11 cellular contexts compared by ENCODE assay signal in the genomic region with DNA sequence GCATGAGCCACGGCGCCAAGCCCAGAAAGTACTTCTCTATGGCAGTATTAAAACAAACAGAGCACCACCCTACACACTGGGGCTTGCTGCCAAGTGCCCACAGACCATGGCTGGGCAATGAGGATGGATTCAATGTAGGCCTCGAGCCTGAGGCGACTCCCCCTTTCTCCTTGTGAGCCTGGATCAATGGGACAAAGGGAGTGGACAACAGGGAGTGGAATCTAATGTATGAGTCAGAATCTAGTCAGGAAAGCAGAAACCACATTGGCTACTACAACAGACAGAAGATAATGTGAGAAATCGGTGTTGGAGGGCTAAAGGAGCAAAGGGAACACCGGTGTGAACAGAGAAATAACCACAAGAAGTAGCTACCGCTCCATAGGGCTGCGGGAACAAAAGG. TPM values are rescaled to one million over a fixed set of nuclear protein-coding genes. Genes with fewer than 3 reads are reported as not detected.
A peak's percentile ranks its signal among the peaks of the same experiment; 100 is the strongest.
DNase-seq lines count a peak whose midpoint lies in the region; ATAC-seq, FAIRE-seq and TF ChIP-seq lines count a peak whose summit lies in the region.
"Had no signal": no experiment of that assay in that cellular context is flagged by ENCODE, and none has a peak within 500 bp of the region (broad histone marks: within the 10 kb centered on the region; RNA-seq: fewer than 3 reads in every experiment).

No MANE protein-coding gene starts in this region.

- peaks cover 12% of the 10 kb centered on the region for H3K4me1 Mint-ChIP-seq in activated CD8-positive, alpha-beta T cell treated with anti-CD3 and anti-CD28 coated beads for 36 hours (ENCODE audit: low read depth)
- H3K4me1 Mint-ChIP-seq in activated CD8-positive, alpha-beta T cell treated with anti-CD3 and anti-CD28 coated beads, Interleukin-2, amount 10 ng/mL, durations not matched to agents 7 days and 5 days (ENCODE audit: low read depth) = peaks cover 12% of the 10 kb centered on the region
- H3K4me1 Mint-ChIP-seq: nephron had no signal

- intact Hi-C loops in activated CD8-positive, alpha-beta T cell treated with anti-CD3 and anti-CD28 coated beads for 36 hours (cut with micrococcal nuclease) = no loop called here
- intact Hi-C loops in colonic mucosa (cut with DNase I) = no loop called here

- peak; percentile 13 for ATAC-seq in activated CD8-positive, alpha-beta T cell treated with anti-CD3 and anti-CD28 coated beads for 36 hours
- no peak for ATAC-seq in activated CD8-positive, alpha-beta T cell treated with anti-CD3 and anti-CD28 coated beads, Interleukin-2, amount 10 ng/mL, durations not matched to agents 7 days and 5 days

- DNase-seq in activated CD8-positive, alpha-beta T cell treated with anti-CD3 and anti-CD28 coated beads for 36 hours = no peak
- no peak for DNase-seq in activated CD8-positive, alpha-beta T cell treated with anti-CD3 and anti-CD28 coated beads, Interleukin-2, amount 10 ng/mL, durations not matched to agents 7 days and 5 days
- DNase-seq in NCI-H2029 treated with DMSO at 0.1 percent for 48 hours (lab: John Stamatoyannopoulos, UW) (peak; percentile 23), colonic mucosa (peak; percentile 25), small intestine (peak; percentile 51), NCI-H2107 (lab: John Stamatoyannopoulos, UW) (no peak), anterior cingulate cortex (lab: John Stamatoyannopoulos, UW) (no peak)
- no peak for DNase-seq in activated CD4-positive, alpha-beta T cell treated with anti-CD3 and anti-CD28 coated beads for 4 hours
- DNase-seq: aorta had no signal

- no peak for TF ChIP-seq CTCF in activated CD8-positive, alpha-beta T cell treated with anti-CD3 and anti-CD28 coated beads for 36 hours (IDR thresholded peaks at IDR 0.05)
- no peak for TF ChIP-seq CTCF in colonic mucosa (IDR thresholded peaks at IDR 0.05)

- no peak for FAIRE-seq in small intestine (lab: Jason Lieb, UNC)

- H3K27me3 ChIP-seq in colonic mucosa (no peaks in the 10 kb centered on the region), small intestine (ENCODE audit: control insufficient read depth in 2 of 2, insufficient read depth in 2 of 2, low read length in 2 of 2) (peaks cover 0 to 1% of the 10 kb centered on the region in 2 donors)

- POLR2A ChIA-PET in activated CD8-positive, alpha-beta T cell treated with anti-CD3 and anti-CD28 coated beads for 36 hours (lab: Charles Lee) = no interaction called here
- POLR2A ChIA-PET in activated CD8-positive, alpha-beta T cell treated with anti-CD3 and anti-CD28 coated beads, Interleukin-2, amount 10 ng/mL, durations not matched to agents 7 days and 5 days (lab: Charles Lee) = interaction anchor here (1.3 kb wide), 1 partner anchor 14 kb away, joined by 6 read pairs; no protein-coding TSS in a partner anchor

- no peaks in the 10 kb centered on the region for H3K27me3 Mint-ChIP-seq in activated CD8-positive, alpha-beta T cell treated with anti-CD3 and anti-CD28 coated beads for 36 hours
- H3K27me3 Mint-ChIP-seq in activated CD8-positive, alpha-beta T cell treated with anti-CD3 and anti-CD28 coated beads, Interleukin-2, amount 10 ng/mL, durations not matched to agents 7 days and 5 days (ENCODE audit: low read depth) = peaks cover 15% of the 10 kb centered on the region

- H3K4me1 ChIP-seq in colonic mucosa (no peaks in the 10 kb centered on the region), small intestine (ENCODE audit: control insufficient read depth in 2 of 2, insufficient read depth in 1 of 2, low read depth in 1 of 2, low read length in 1 of 2) (no peaks in the 10 kb centered on the region)

- H3K36me3 ChIP-seq in colonic mucosa (no peaks in the 10 kb centered on the region), small intestine (ENCODE audit: control insufficient read depth in 2 of 2, insufficient read depth in 2 of 2, low read length in 2 of 2) (no peaks in the 10 kb centered on the region)

- H3K27ac Mint-ChIP-seq in activated CD8-positive, alpha-beta T cell treated with anti-CD3 and anti-CD28 coated beads for 36 hours = no peak overlapping the region
- H3K27ac Mint-ChIP-seq in activated CD8-positive, alpha-beta T cell treated with anti-CD3 and anti-CD28 coated beads, Interleukin-2, amount 10 ng/mL, durations not matched to agents 7 days and 5 days = no peak overlapping the region
- H3K27ac Mint-ChIP-seq: nephron had no signal

- H3K4me3 Mint-ChIP-seq in activated CD8-positive, alpha-beta T cell treated with anti-CD3 and anti-CD28 coated beads for 36 hours = no peak overlapping the region
- H3K4me3 Mint-ChIP-seq in activated CD8-positive, alpha-beta T cell treated with anti-CD3 and anti-CD28 coated beads, Interleukin-2, amount 10 ng/mL, durations not matched to agents 7 days and 5 days = no peak overlapping the region
- H3K4me3 Mint-ChIP-seq: H9, nephron had no signal

- no peaks in the 10 kb centered on the region for H3K36me3 Mint-ChIP-seq in activated CD8-positive, alpha-beta T cell treated with anti-CD3 and anti-CD28 coated beads for 36 hours (ENCODE audit: low read depth)
- H3K36me3 Mint-ChIP-seq in activated CD8-positive, alpha-beta T cell treated with anti-CD3 and anti-CD28 coated beads, Interleukin-2, amount 10 ng/mL, durations not matched to agents 7 days and 5 days (ENCODE audit: low read depth) = no peaks in the 10 kb centered on the region

- H3K9me3 Mint-ChIP-seq in activated CD8-positive, alpha-beta T cell treated with anti-CD3 and anti-CD28 coated beads for 36 hours = no peaks in the 10 kb centered on the region
- H3K9me3 Mint-ChIP-seq in activated CD8-positive, alpha-beta T cell treated with anti-CD3 and anti-CD28 coated beads, Interleukin-2, amount 10 ng/mL, durations not matched to agents 7 days and 5 days (ENCODE audit: insufficient read depth) = no peaks in the 10 kb centered on the region
- H3K9me3 Mint-ChIP-seq: nephron had no signal

- H3K27ac ChIP-seq in colonic mucosa (no peak overlapping the region), small intestine (ENCODE audit: low read depth in 1 of 2, low read length in 1 of 2) (no peak overlapping the region)

- CTCF ChIA-PET in activated CD8-positive, alpha-beta T cell treated with anti-CD3 and anti-CD28 coated beads for 36 hours (lab: Charles Lee) = interaction anchor here (1.0 to 2.2 kb wide), 13 partner anchors 13 to 468 kb away, joined by 3 to 22 read pairs (median 5); no protein-coding TSS in a partner anchor
- CTCF ChIA-PET in activated CD8-positive, alpha-beta T cell treated with anti-CD3 and anti-CD28 coated beads, Interleukin-2, amount 10 ng/mL, durations not matched to agents 7 days and 5 days (lab: Charles Lee) = interaction anchor here (0.6 to 2.5 kb wide), 17 partner anchors 11 to 365 kb away, joined by 3 to 15 read pairs (median 4); partner anchors contain the start of gene OCIAD2

- H3K4me3 ChIP-seq in colonic mucosa = no peak overlapping the region
- no peak overlapping the region for H3K4me3 ChIP-seq in small intestine (ENCODE audit: low read depth in 1 of 2, low read length in 2 of 2)

- no peak overlapping the region for H3K9ac ChIP-seq in colonic mucosa (ENCODE audit: low read depth in 2 of 2, low read length in 2 of 2)

- WGBS in small intestine, 3 donors = 66 to 75% (median 67%) methylated on average over 8 of the region's 8 CpGs

- H3K9me3 ChIP-seq in colonic mucosa (no peaks in the 10 kb centered on the region), small intestine (ENCODE audit: control insufficient read depth, low read depth) (no peaks in the 10 kb centered on the region)

RNA-seq across cellular contexts. Expression of gene OCIAD2, which starts 37.7 kb away (rescaled TPM):
- 10 to 100 TPM; 65.1 to 82.7 TPM for total RNA-seq in activated CD8-positive, alpha-beta T cell treated with anti-CD3 and anti-CD28 coated beads for 36 hours
- 10 to 100 TPM; 77.3 to 92.7 TPM for total RNA-seq in activated CD8-positive, alpha-beta T cell treated with anti-CD3 and anti-CD28 coated beads, Interleukin-2, amount 10 ng/mL, durations not matched to agents 7 days and 5 days
- total RNA-seq in colonic mucosa = 100 to 1,000 TPM in 1 of 2 donors, 10 to 100 TPM in 1; 55.7 to 124 TPM
- 100 to 1,000 TPM in 2 of 3 donors, 10 to 100 TPM in 1; 90.5 to 223 (median 184) TPM for polyA plus RNA-seq in small intestine

RNA-seq across cellular contexts. Expression of gene CWH43, which starts 41.8 kb away (rescaled TPM):
- not detected for total RNA-seq in activated CD8-positive, alpha-beta T cell treated with anti-CD3 and anti-CD28 coated beads for 36 hours
- not detected for total RNA-seq in activated CD8-positive, alpha-beta T cell treated with anti-CD3 and anti-CD28 coated beads, Interleukin-2, amount 10 ng/mL, durations not matched to agents 7 days and 5 days
- total RNA-seq in colonic mucosa = 10 to 100 TPM; 18.2 to 29.9 TPM
- not detected for polyA plus RNA-seq in small intestine
- total RNA-seq: aorta, H9 had no signal
- polyA plus RNA-seq: aorta had no signal

Comparison
In these comparisons a context has a peak if more than half of its experiments do, and no peak if none do; other contexts are left out.
1. DNase-seq: peak in NCI-H2029 treated with DMSO at 0.1 percent for 48 hours (single experiment), colonic mucosa (single experiment) and small intestine (single experiment); none in activated CD8-positive, alpha-beta T cell treated with anti-CD3 and anti-CD28 coated beads for 36 hours (single experiment), activated CD8-positive, alpha-beta T cell treated with anti-CD3 and anti-CD28 coated beads, Interleukin-2, amount 10 ng/mL, durations not matched to agents 7 days and 5 days (single experiment), NCI-H2107 (single experiment), activated CD4-positive, alpha-beta T cell treated with anti-CD3 and anti-CD28 coated beads for 4 hours (0 of 2) and anterior cingulate cortex (0 of 58).
2. RNA of gene CWH43, which starts 41.8 kb away (total RNA-seq): 18.2 to 29.9 TPM in colonic mucosa; not detected in activated CD8-positive, alpha-beta T cell treated with anti-CD3 and anti-CD28 coated beads for 36 hours and not detected in activated CD8-positive, alpha-beta T cell treated with anti-CD3 and anti-CD28 coated beads, Interleukin-2, amount 10 ng/mL, durations not matched to agents 7 days and 5 days; every median in the first group is over 10 times any median in the second.